8 cellular contexts compared by ENCODE assay signal in genomic region chr18:9615280-9615797, GRCh38. TPM values are rescaled to one million over a fixed set of nuclear protein-coding genes. Genes with fewer than 3 reads are reported as not detected.
DNase-seq lines count a peak whose midpoint lies in the region; ATAC-seq and TF ChIP-seq lines count a peak whose summit lies in the region.

No MANE protein-coding gene starts in this region.

- no peaks in the 10 kb centered on the region for H3K27me3 Mint-ChIP-seq in progenitor cell of endocrine pancreas

- no peak for ATAC-seq in GM18520 (IDR thresholded peaks at IDR 0.05; ENCODE audit: unreplicated experiment)

- peak overlapping the region; percentile 78 for H3K4me3 Mint-ChIP-seq in progenitor cell of endocrine pancreas (ENCODE audit: low read depth)

- H3K36me3 Mint-ChIP-seq in progenitor cell of endocrine pancreas (ENCODE audit: insufficient read depth), result peaks cover 9% of the 10 kb centered on the region

- peak overlapping the region; percentile 70 for H3K4me3 ChIP-seq in GM08714 (ENCODE audit: low read length)
- H3K4me3 ChIP-seq in SJSA1, result peak overlapping the region; percentile 76
- peak overlapping the region; percentile 48 for H3K4me3 ChIP-seq in fibroblast of mammary gland (ENCODE audit: control insufficient read depth, low read depth, low read length)

- peak overlapping the region; percentile 93 for H3K27ac ChIP-seq in SJSA1

- H3K9me3 ChIP-seq in SJSA1 (replicated peaks), result no peaks in the 10 kb centered on the region

- peaks cover 27% of the 10 kb centered on the region for H3K36me3 ChIP-seq in SJSA1

- H3K4me1 ChIP-seq in SJSA1 (replicated peaks), result peaks cover 60% of the 10 kb centered on the region

- no peaks in the 10 kb centered on the region for H3K27me3 ChIP-seq in SJSA1 (replicated peaks)

- H3K4me1 Mint-ChIP-seq in progenitor cell of endocrine pancreas (ENCODE audit: low read depth), result peaks cover 29% of the 10 kb centered on the region

- TF ChIP-seq CTCF in fibroblast of mammary gland (conservative IDR thresholded peaks at IDR 0.05; ENCODE audit: control insufficient read depth, insufficient read depth, low read depth, low read length), result no peak
- TF ChIP-seq CTCF in progenitor cell of endocrine pancreas (IDR thresholded peaks at IDR 0.05; ENCODE audit: unreplicated experiment), result no peak

- no peaks in the 10 kb centered on the region for H3K9me3 Mint-ChIP-seq in progenitor cell of endocrine pancreas (ENCODE audit: low read depth)

- DNase-seq in SJSA1 (ENCODE audit: low read depth in 1 of 2, low spot score in 2 of 2) (no peak), fibroblast of mammary gland (ENCODE audit: low read depth) (no peak), progenitor cell of endocrine pancreas (ENCODE audit: low spot score, unreplicated experiment) (no peak), DMS153 (lab: John Stamatoyannopoulos, UW) (no peak), SK-N-DZ (ENCODE audit: low spot score) (no peak), NCI-H345 (lab: John Stamatoyannopoulos, UW) (no peak)

- peak overlapping the region; percentile 98 for H3K27ac Mint-ChIP-seq in progenitor cell of endocrine pancreas

RNA-seq across cellular contexts. Expression of gene PPP4R1, which starts 1.0 kb away (rescaled TPM):
- total RNA-seq in SJSA1 (2014; rRNA removed; shearing (Covaris generic)), result 118 and 130 TPM in 2 replicates
- 169 and 180 TPM in 2 replicates for total RNA-seq in progenitor cell of endocrine pancreas
- polyA plus RNA-seq in SK-N-DZ (2014; cell fraction: cytosol; rRNA removed), result 53.5 and 64.4 TPM in 2 replicates
- 89.0 and 91.5 TPM in 2 replicates for polyA plus RNA-seq in SK-N-DZ (2014; cell fraction: nucleus; rRNA removed)
